In the genomic region with DNA sequence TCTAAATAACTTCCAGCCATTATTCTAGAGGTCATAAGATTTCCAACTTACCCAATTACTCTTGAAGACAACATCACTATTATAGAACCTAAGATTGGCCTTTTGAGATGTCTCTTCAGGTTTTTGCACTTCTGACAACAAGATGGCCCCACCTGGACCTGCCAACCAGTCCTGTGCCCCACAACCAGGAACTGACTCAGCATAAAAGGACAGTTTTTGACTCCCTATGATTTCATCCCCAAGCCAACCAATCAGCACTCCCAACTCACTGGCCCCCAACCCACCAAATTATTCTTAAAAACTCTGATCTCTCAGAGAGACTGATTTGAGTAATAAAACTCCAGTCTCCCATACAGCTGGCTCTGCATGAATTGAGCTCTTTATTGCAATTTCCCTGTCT, we compare ENCODE assay signal across 2 cellular contexts.
TF ChIP-seq lines count a peak whose summit lies in the region.

No MANE protein-coding gene starts in this region.

TF ChIP-seq in A549, 52 proteins besides CTCF, POLR2A, EP300 and RAD21:
- TF ChIP-seq MAFK (IDR thresholded peaks at IDR 0.05; ENCODE audit: partially characterized antibody) (peak; percentile 66), MAX (IDR thresholded peaks at IDR 0.05) (no peak)

TF ChIP-seq in IMR-90, 13 proteins besides CTCF, POLR2A, EP300 and RAD21:
- TF ChIP-seq FOS (IDR thresholded peaks at IDR 0.05; ENCODE audit: low read depth, low read length) (no peak), RCOR1 (IDR thresholded peaks at IDR 0.05; ENCODE audit: insufficient replicate concordance, low read length) (no peak), MAFK (IDR thresholded peaks at IDR 0.05; ENCODE audit: low read depth, low read length) (peak; percentile 35; the same call in 1 of the 2 replicates), RFX5 (IDR thresholded peaks at IDR 0.05; ENCODE audit: low read depth, low read length) (no peak), CHD1 (IDR thresholded peaks at IDR 0.05; ENCODE audit: low read depth, low read length) (no peak), MAZ (IDR thresholded peaks at IDR 0.05; ENCODE audit: borderline replicate concordance, low read depth, low read length) (no peak), CEBPB (IDR thresholded peaks at IDR 0.05; ENCODE audit: low read depth, low read length) (no peak)
- TF ChIP-seq, protein P1, sequence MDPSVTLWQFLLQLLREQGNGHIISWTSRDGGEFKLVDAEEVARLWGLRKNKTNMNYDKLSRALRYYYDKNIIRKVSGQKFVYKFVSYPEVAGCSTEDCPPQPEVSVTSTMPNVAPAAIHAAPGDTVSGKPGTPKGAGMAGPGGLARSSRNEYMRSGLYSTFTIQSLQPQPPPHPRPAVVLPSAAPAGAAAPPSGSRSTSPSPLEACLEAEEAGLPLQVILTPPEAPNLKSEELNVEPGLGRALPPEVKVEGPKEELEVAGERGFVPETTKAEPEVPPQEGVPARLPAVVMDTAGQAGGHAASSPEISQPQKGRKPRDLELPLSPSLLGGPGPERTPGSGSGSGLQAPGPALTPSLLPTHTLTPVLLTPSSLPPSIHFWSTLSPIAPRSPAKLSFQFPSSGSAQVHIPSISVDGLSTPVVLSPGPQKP (IDR thresholded peaks at IDR 0.05; ENCODE audit: borderline replicate concordance, low read depth, low read length) = no peak
